ENCODE assay signal across 8 cellular contexts in genomic region chr7:121394709-121395140, GRCh38. TPM values are rescaled to one million over a fixed set of nuclear protein-coding genes. Genes with fewer than 3 reads are reported as not detected.
A peak's percentile ranks its signal among the peaks of the same experiment; 100 is the strongest.
DNase-seq lines count a peak whose midpoint lies in the region; ATAC-seq and TF ChIP-seq lines count a peak whose summit lies in the region.

No MANE protein-coding gene starts in this region.

- H3K27me3 ChIP-seq in MM.1S (replicated peaks; ENCODE audit: insufficient read depth, low read length): no peaks in the 10 kb centered on the region
- H3K27me3 ChIP-seq in stomach: no peaks in the 10 kb centered on the region

- H3F3A ChIP-seq in MM.1S (ENCODE audit: insufficient read depth, low read length): peaks cover 15% of the 10 kb centered on the region

- H3K9me3 ChIP-seq in MM.1S (replicated peaks; ENCODE audit: insufficient read depth, low read length) (no peaks in the 10 kb centered on the region), stomach (no peaks in the 10 kb centered on the region)

- peak overlapping the region; percentile 1; the same call in 1 of the 2 replicates for H3K9ac ChIP-seq in MM.1S (ENCODE audit: low read length)

- no peak for TF ChIP-seq POLR2A in erythroblast (IDR thresholded peaks at IDR 0.05; ENCODE audit: low read length)
- TF ChIP-seq POLR2A in stomach (IDR thresholded peaks at IDR 0.05): no peak

- TF ChIP-seq CTCF in MM.1S (IDR thresholded peaks at IDR 0.05; ENCODE audit: low read length) (no peak), stomach (IDR thresholded peaks at IDR 0.05) (no peak)

- no peaks in the 10 kb centered on the region for H3K9me2 ChIP-seq in MM.1S (replicated peaks; ENCODE audit: insufficient read depth, low read length)

- H3K4me3 ChIP-seq in MM.1S (ENCODE audit: low read length): peak overlapping the region; percentile 68
- peak overlapping the region; percentile 77 to 91 (median 84) for H3K4me3 ChIP-seq in stomach

- CTCF ChIA-PET in activated CD8-positive, alpha-beta memory T cell treated with anti-CD3 and anti-CD28 coated beads, Interleukin-2, amount 10 ng/mL, durations not matched to agents 7 days and 5 days (lab: Charles Lee): interaction anchor here (1.0 to 5.6 kb wide), 15 partner anchors 7 to 153 kb away, joined by 3 to 104 read pairs (median 6); no protein-coding TSS in a partner anchor

- H3K36me3 ChIP-seq in MM.1S (replicated peaks; ENCODE audit: insufficient read depth, low read length) (peaks cover 3% of the 10 kb centered on the region; the same call in 1 of the 2 replicates), stomach (no peaks in the 10 kb centered on the region)

- no peak for DNase-seq in activated CD8-positive, alpha-beta memory T cell treated with anti-CD3 and anti-CD28 coated beads, Interleukin-2, amount 10 ng/mL, durations not matched to agents 7 days and 5 days
- no peak for DNase-seq in activated CD8-positive, alpha-beta memory T cell treated with anti-CD3 and anti-CD28 coated beads, Interleukin-2, amount 50 U/mL, for 48 hours
- DNase-seq in MM.1S: peak; percentile 69
- peak; percentile 52 to 72 for DNase-seq in erythroblast (lab: John Stamatoyannopoulos, UW)
- DNase-seq in stomach: peak; percentile 46
- no peak for DNase-seq in stimulated activated CD4-positive, alpha-beta T cell treated with anti-CD3 and anti-CD28 coated beads, Interleukin-4, amount 100 ng/mL, for 1 hour
- DNase-seq in SIG-M5 treated with dmso at 0.1 percent for 504 hours (lab: John Stamatoyannopoulos, UW; ENCODE audit: unreplicated experiment): no peak

- peak overlapping the region; percentile 73 for H3K27ac Mint-ChIP-seq in activated CD8-positive, alpha-beta memory T cell treated with anti-CD3 and anti-CD28 coated beads, Interleukin-2, amount 10 ng/mL, durations not matched to agents 7 days and 5 days

- H3K27me3 Mint-ChIP-seq in activated CD8-positive, alpha-beta memory T cell treated with anti-CD3 and anti-CD28 coated beads, Interleukin-2, amount 10 ng/mL, durations not matched to agents 7 days and 5 days: no peaks in the 10 kb centered on the region

- ATAC-seq in activated CD8-positive, alpha-beta memory T cell treated with anti-CD3 and anti-CD28 coated beads, Interleukin-2, amount 10 ng/mL, durations not matched to agents 7 days and 5 days: no peak
- no peak for ATAC-seq in HG02763 (IDR thresholded peaks at IDR 0.05; ENCODE audit: unreplicated experiment)

- peak overlapping the region; percentile 77 for H3K4me2 ChIP-seq in MM.1S (ENCODE audit: low read depth, low read length)

- WGBS in stomach, 5 donors: 19 to 37% (median 36%) methylated on average over 7 of the region's 7 CpGs

- H3K79me2 ChIP-seq in MM.1S (ENCODE audit: low read length): peaks cover 60% of the 10 kb centered on the region

- peak overlapping the region; percentile 31; the same call in 1 of the 2 replicates for H3K27ac ChIP-seq in MM.1S (ENCODE audit: low read length)
- peak overlapping the region in 4 of 5 donors; percentile 52 to 94 (median 92) for H3K27ac ChIP-seq in stomach

- H3K4me1 ChIP-seq in MM.1S (ENCODE audit: low read length) (peaks cover 23% of the 10 kb centered on the region), stomach (peaks cover 0 to 55% (median 37%) of the 10 kb centered on the region in 4 donors)

- H2AFZ ChIP-seq in MM.1S (ENCODE audit: low read length): no peak overlapping the region

- no peak for TF ChIP-seq EP300 in stomach (IDR thresholded peaks at IDR 0.05)

- H3K36me3 Mint-ChIP-seq in activated CD8-positive, alpha-beta memory T cell treated with anti-CD3 and anti-CD28 coated beads, Interleukin-2, amount 10 ng/mL, durations not matched to agents 7 days and 5 days: peaks cover 32% of the 10 kb centered on the region

- peak overlapping the region; percentile 85 for H3K4me3 Mint-ChIP-seq in activated CD8-positive, alpha-beta memory T cell treated with anti-CD3 and anti-CD28 coated beads, Interleukin-2, amount 10 ng/mL, durations not matched to agents 7 days and 5 days

- H3K9me3 Mint-ChIP-seq in activated CD8-positive, alpha-beta memory T cell treated with anti-CD3 and anti-CD28 coated beads, Interleukin-2, amount 10 ng/mL, durations not matched to agents 7 days and 5 days (ENCODE audit: low read depth): no peaks in the 10 kb centered on the region

- peaks cover 54% of the 10 kb centered on the region for H3K4me1 Mint-ChIP-seq in activated CD8-positive, alpha-beta memory T cell treated with anti-CD3 and anti-CD28 coated beads, Interleukin-2, amount 10 ng/mL, durations not matched to agents 7 days and 5 days

- intact Hi-C loops in stomach (cut with DNase I; ENCODE audit: low total_unique reads): no loop called here

- H4K20me1 ChIP-seq in MM.1S (ENCODE audit: insufficient read depth, low read length): no peaks in the 10 kb centered on the region

RNA-seq across cellular contexts. Expression of gene FAM3C, which starts 1.4 kb away (rescaled TPM):
- total RNA-seq in activated CD8-positive, alpha-beta memory T cell treated with anti-CD3 and anti-CD28 coated beads, Interleukin-2, amount 10 ng/mL, durations not matched to agents 7 days and 5 days: 10 to 100 TPM; 50.3 to 96.0 TPM
- 100 to 1,000 TPM in 1 of 5 donors, 10 to 100 TPM in 4; 15.2 to 147 (median 23.3) TPM for total RNA-seq in stomach
- polyA plus RNA-seq in stomach: 10 to 100 TPM; 25.2 to 32.5 (median 26.9) TPM

Comparison
In these comparisons a context has a peak if more than half of its experiments do, and no peak if none do; other contexts are left out.
1. DNase-seq: peak in MM.1S (single experiment), erythroblast (2 of 2) and stomach (single experiment); none in activated CD8-positive, alpha-beta memory T cell treated with anti-CD3 and anti-CD28 coated beads, Interleukin-2, amount 10 ng/mL, durations not matched to agents 7 days and 5 days (single experiment), activated CD8-positive, alpha-beta memory T cell treated with anti-CD3 and anti-CD28 coated beads, Interleukin-2, amount 50 U/mL, for 48 hours (single experiment), stimulated activated CD4-positive, alpha-beta T cell treated with anti-CD3 and anti-CD28 coated beads, Interleukin-4, amount 100 ng/mL, for 1 hour (single experiment) and SIG-M5 treated with dmso at 0.1 percent for 504 hours (single experiment).